ENCODE assay signal across 11 cellular contexts in genomic region chr1:1302006-1302430, GRCh38. TPM values are rescaled to one million over a fixed set of nuclear protein-coding genes. Genes with fewer than 3 reads are reported as not detected.
DNase-seq lines count a peak whose midpoint lies in the region; ATAC-seq, FAIRE-seq and TF ChIP-seq lines count a peak whose summit lies in the region.
"Had no signal": no experiment of that assay in that cellular context is flagged by ENCODE, and none has a peak within 500 bp of the region (broad histone marks: within the 10 kb centered on the region; RNA-seq: fewer than 3 reads in every experiment).

No MANE protein-coding gene starts in this region.

- no peak overlapping the region for H3K4ac ChIP-seq in mesenchymal stem cell (ENCODE audit: low read depth in 1 of 2, low read length in 2 of 2)

- DNase-seq in CD4-positive, alpha-beta T cell = no peak
- DNase-seq in body of pancreas (no peak), mesenchymal stem cell (no peak), small intestine (no peak), anterior cingulate cortex (lab: John Stamatoyannopoulos, UW) (no peak), D341Med (ENCODE audit: low spot score) (no peak), NCI-H69 (lab: John Stamatoyannopoulos, UW) (no peak)
- DNase-seq: effector CD8-positive, alpha-beta T cell; NK-92 treated with Interleukin-12 subunit alpha and Interleukin-12 subunit beta, amount 100 ng/mL, for 24 hours; stimulated activated naive CD8-positive, alpha-beta T cell treated with anti-CD3 and anti-CD28 coated beads, Interleukin-15, amount 100 ng/mL, for 72 hours had no signal

- H2BK15ac ChIP-seq in mesenchymal stem cell (ENCODE audit: low read depth, poor library complexity, severe bottlenecking) = peak overlapping the region; percentile 31

- no peak overlapping the region for H3K4me3 Mint-ChIP-seq in CD4-positive, alpha-beta T cell
- H3K4me3 Mint-ChIP-seq: stimulated activated naive CD8-positive, alpha-beta T cell treated with anti-CD3 and anti-CD28 coated beads, Interleukin-15, amount 100 ng/mL, for 72 hours had no signal

- H3K23ac ChIP-seq in mesenchymal stem cell (ENCODE audit: low read length in 2 of 2) = no peak overlapping the region

- H3K4me1 ChIP-seq in HEK293 (ENCODE audit: control insufficient read depth, insufficient read depth, low read length) (peaks cover 20% of the 10 kb centered on the region), body of pancreas (peaks cover 30% of the 10 kb centered on the region), mesenchymal stem cell (ENCODE audit: control insufficient read depth, insufficient read depth, low read depth, low read length) (peaks cover 48% of the 10 kb centered on the region), small intestine (ENCODE audit: control insufficient read depth in 2 of 2, insufficient read depth in 1 of 2, low read depth in 1 of 2, low read length in 1 of 2) (peaks cover 7 to 13% of the 10 kb centered on the region in 2 donors)

- H3K27me3 ChIP-seq in CD4-positive, alpha-beta T cell (ENCODE audit: control insufficient read depth, insufficient read depth, low read length) = no peaks in the 10 kb centered on the region
- no peaks in the 10 kb centered on the region for H3K27me3 ChIP-seq in body of pancreas
- H3K27me3 ChIP-seq in mesenchymal stem cell (ENCODE audit: control insufficient read depth in 1 of 2, insufficient read depth in 1 of 2, low read length in 2 of 2) = no peaks in the 10 kb centered on the region
- no peaks in the 10 kb centered on the region for H3K27me3 ChIP-seq in small intestine (ENCODE audit: control insufficient read depth in 2 of 2, insufficient read depth in 2 of 2, low read length in 2 of 2)

- no peak for TF ChIP-seq POLR2A in body of pancreas (IDR thresholded peaks at IDR 0.05)

- no peak overlapping the region for H4K91ac ChIP-seq in mesenchymal stem cell (ENCODE audit: low read length)

- no peaks in the 10 kb centered on the region for H3K9me3 ChIP-seq in CD4-positive, alpha-beta T cell (ENCODE audit: control insufficient read depth, low read length)
- H3K9me3 ChIP-seq in HEK293 (ENCODE audit: control insufficient read depth, insufficient read depth, low read depth, low read length) = no peaks in the 10 kb centered on the region
- H3K9me3 ChIP-seq in body of pancreas = no peaks in the 10 kb centered on the region
- H3K9me3 ChIP-seq in mesenchymal stem cell (ENCODE audit: control insufficient read depth, low read length) = no peaks in the 10 kb centered on the region
- no peaks in the 10 kb centered on the region for H3K9me3 ChIP-seq in small intestine (ENCODE audit: control insufficient read depth, low read depth)

- H2BK120ac ChIP-seq in mesenchymal stem cell (ENCODE audit: low read depth, low read length) = no peak overlapping the region

- intact Hi-C loops in CD4-positive, alpha-beta T cell (cut with DNase I, micrococcal nuclease) = loop anchor here (10.0 kb wide), 2 partner anchors 73 to 267 kb away; partner anchors contain the start of gene AURKAIP1 (in 1 of the 2)
- intact Hi-C loops in body of pancreas (cut with DNase I) = no loop called here

- peaks cover 20% of the 10 kb centered on the region for H3K4me1 Mint-ChIP-seq in CD4-positive, alpha-beta T cell (ENCODE audit: low read depth)

- H2AK5ac ChIP-seq in mesenchymal stem cell (ENCODE audit: low read length, severe bottlenecking) = no peak overlapping the region

- H3K4me3 ChIP-seq in HEK293 (ENCODE audit: low read depth, low read length) (no peak overlapping the region), body of pancreas (no peak overlapping the region), mesenchymal stem cell (ENCODE audit: insufficient read depth in 1 of 2, low read depth in 1 of 2, low read length in 2 of 2) (no peak overlapping the region), small intestine (ENCODE audit: low read depth in 1 of 2, low read length in 2 of 2) (no peak overlapping the region)

- no peak overlapping the region for H3K27ac Mint-ChIP-seq in CD4-positive, alpha-beta T cell
- H3K27ac Mint-ChIP-seq: stimulated activated naive CD8-positive, alpha-beta T cell treated with anti-CD3 and anti-CD28 coated beads, Interleukin-15, amount 100 ng/mL, for 72 hours had no signal

- H3K36me3 ChIP-seq in HEK293 (ENCODE audit: control insufficient read depth in 2 of 2, insufficient read depth in 1 of 2, low read length in 2 of 2) (peaks cover 0 to 12% of the 10 kb centered on the region in 2 experiments; a peak in 2 of 3 replicates), body of pancreas (replicated peaks in 1 of 2; ENCODE audit: insufficient read depth in 1 of 2, low read depth in 2 of 2) (no peaks in the 10 kb centered on the region), mesenchymal stem cell (ENCODE audit: control insufficient read depth in 1 of 2, insufficient read depth in 2 of 2, low read depth in 1 of 2, low read length in 2 of 2) (peaks cover 0 to 59% of the 10 kb centered on the region in 2 experiments), small intestine (ENCODE audit: control insufficient read depth in 2 of 2, insufficient read depth in 2 of 2, low read length in 2 of 2) (no peaks in the 10 kb centered on the region)

- H2BK12ac ChIP-seq in mesenchymal stem cell (ENCODE audit: low read length in 2 of 2) = no peak overlapping the region

- H3K79me1 ChIP-seq in mesenchymal stem cell (replicated peaks; ENCODE audit: low read length, poor library complexity, severe bottlenecking) = peaks cover 21% of the 10 kb centered on the region

- no peak overlapping the region for H3K14ac ChIP-seq in mesenchymal stem cell (ENCODE audit: low read length in 2 of 2)

- H2BK5ac ChIP-seq in mesenchymal stem cell (ENCODE audit: low read depth, low read length, poor library complexity, severe bottlenecking) = no peak overlapping the region

- H3K18ac ChIP-seq in mesenchymal stem cell (ENCODE audit: low read depth in 1 of 2, low read length in 2 of 2) = no peak overlapping the region

- WGBS in body of pancreas, 2 donors = 88% methylated on average over 9 of the region's 9 CpGs; no CpG with 5 or more reads in 1 of the 2 donors
- 90% methylated on average over 9 of the region's 9 CpGs for WGBS in mesenchymal stem cell
- WGBS in small intestine, 3 donors = 90 to 92% (median 92%) methylated on average over 8 to 9 of the region's 9 CpGs

- H3K9me3 Mint-ChIP-seq in CD4-positive, alpha-beta T cell = no peaks in the 10 kb centered on the region
- H3K9me3 Mint-ChIP-seq: stimulated activated naive CD8-positive, alpha-beta T cell treated with anti-CD3 and anti-CD28 coated beads, Interleukin-15, amount 100 ng/mL, for 72 hours had no signal

- peak; percentile 23 for TF ChIP-seq CTCF in CD4-positive, alpha-beta T cell (IDR thresholded peaks at IDR 0.05)
- TF ChIP-seq CTCF in HEK293 (tag by site-specific recombination; IDR thresholded peaks at IDR 0.05) (peak; percentile 56; the same call in 1 of the 2 replicates), body of pancreas (IDR thresholded peaks at IDR 0.05) (peak in 6 of 7 experiments; percentile 15 to 29 (median 18))

- no peak for ATAC-seq in CD4-positive, alpha-beta T cell (ENCODE audit: poor library complexity)
- no peak for ATAC-seq in body of pancreas
- ATAC-seq: stimulated activated naive CD8-positive, alpha-beta T cell treated with anti-CD3 and anti-CD28 coated beads, Interleukin-15, amount 100 ng/mL, for 72 hours had no signal

- FAIRE-seq in small intestine (lab: Jason Lieb, UNC) = no peak

- no peak overlapping the region for H2AFZ ChIP-seq in mesenchymal stem cell (ENCODE audit: low read depth, low read length)

- CTCF ChIA-PET in CD4-positive, alpha-beta T cell (lab: Charles Lee) = no interaction called here
- CTCF ChIA-PET in HEK293 (lab: Yijun Ruan, JAX) = interaction anchor here (0.7 to 1.9 kb wide), 2 partner anchors 11 to 21 kb away, joined by 3 to 16 read pairs; no protein-coding TSS in a partner anchor

- no peak overlapping the region for H3K27ac ChIP-seq in CD4-positive, alpha-beta T cell (ENCODE audit: low read depth, low read length)
- H3K27ac ChIP-seq in HEK293 (ENCODE audit: extremely low read depth, low read depth, low read length) (no peak overlapping the region), body of pancreas (no peak overlapping the region), mesenchymal stem cell (ENCODE audit: low read length, poor library complexity, severe bottlenecking) (no peak overlapping the region), small intestine (ENCODE audit: low read depth in 1 of 2, low read length in 1 of 2) (no peak overlapping the region)

- H4K8ac ChIP-seq in mesenchymal stem cell (ENCODE audit: low read length) = no peak overlapping the region

- POLR2A ChIA-PET in CD4-positive, alpha-beta T cell (lab: Charles Lee) = no interaction called here
- POLR2A ChIA-PET in HEK293 (lab: Yijun Ruan, JAX) = no interaction called here

- H3K9ac ChIP-seq in mesenchymal stem cell (ENCODE audit: low read length) = no peak overlapping the region

- H3K4me2 ChIP-seq in mesenchymal stem cell (ENCODE audit: low read length, poor library complexity, severe bottlenecking) = no peak overlapping the region

- H3K27me3 Mint-ChIP-seq in CD4-positive, alpha-beta T cell = no peaks in the 10 kb centered on the region
- H3K27me3 Mint-ChIP-seq: stimulated activated naive CD8-positive, alpha-beta T cell treated with anti-CD3 and anti-CD28 coated beads, Interleukin-15, amount 100 ng/mL, for 72 hours had no signal

- H3K36me3 Mint-ChIP-seq in CD4-positive, alpha-beta T cell (ENCODE audit: low read depth) = peaks cover 6% of the 10 kb centered on the region

TF ChIP-seq in HEK293, 187 proteins besides CTCF, POLR2A, EP300 and RAD21 (continues in another document):
- no peak for TF ChIP-seq ZNF626 (tag by site-specific recombination; IDR thresholded peaks at IDR 0.05)

RNA-seq across cellular contexts. Expression of gene ACAP3, which starts 5.7 kb away (rescaled TPM):
- 10 to 100 TPM; 45.3 to 46.4 TPM for total RNA-seq in CD4-positive, alpha-beta T cell
- total RNA-seq in body of pancreas = 10 to 100 TPM; 37.9 to 53.7 TPM
- 28.9 TPM for polyA plus RNA-seq in mesenchymal stem cell (2013, experiment 1 of 2)
- polyA plus RNA-seq in mesenchymal stem cell (2013, experiment 2 of 2) = 27.2 TPM
- 10 to 100 TPM; 28.6 to 71.1 (median 50.0) TPM for polyA plus RNA-seq in small intestine

RNA-seq across cellular contexts. Expression of gene PUSL1, which starts 6.4 kb away (rescaled TPM):
- 10 to 100 TPM; 18.1 to 19.2 TPM for total RNA-seq in CD4-positive, alpha-beta T cell
- 10 to 100 TPM; 20.2 to 20.8 TPM for total RNA-seq in body of pancreas
- 17.7 TPM for polyA plus RNA-seq in mesenchymal stem cell (2013, experiment 1 of 2)
- polyA plus RNA-seq in mesenchymal stem cell (2013, experiment 2 of 2) = 18.3 TPM
- polyA plus RNA-seq in small intestine = 10 to 100 TPM; 16.8 to 22.7 (median 20.0) TPM

RNA-seq across cellular contexts. Expression of gene SCNN1D, which starts 21.8 kb away (rescaled TPM):
- total RNA-seq in CD4-positive, alpha-beta T cell = 10 to 100 TPM; 12.0 to 13.3 TPM
- 1 to 10 TPM; 4.0 to 4.2 TPM for total RNA-seq in body of pancreas
- polyA plus RNA-seq in mesenchymal stem cell (2013, experiment 1 of 2) = 1.1 TPM
- polyA plus RNA-seq in mesenchymal stem cell (2013, experiment 2 of 2) = 1.9 TPM
- 10 to 100 TPM in 2 of 3 donors, 1 to 10 TPM in 1; 6.5 to 37.1 (median 27.8) TPM for polyA plus RNA-seq in small intestine

RNA-seq across cellular contexts. Expression of gene INTS11, which starts 22.4 kb away (rescaled TPM):
- 100 to 1,000 TPM; 130 to 137 TPM for total RNA-seq in CD4-positive, alpha-beta T cell
- total RNA-seq in body of pancreas = 100 to 1,000 TPM in 1 of 2 donors, 10 to 100 TPM in 1; 89.0 to 189 TPM
- polyA plus RNA-seq in mesenchymal stem cell (2013, experiment 1 of 2) = 57.1 TPM
- polyA plus RNA-seq in mesenchymal stem cell (2013, experiment 2 of 2) = 55.5 TPM
- polyA plus RNA-seq in small intestine = 100 to 1,000 TPM in 2 of 3 donors, 10 to 100 TPM in 1; 94.9 to 331 (median 245) TPM

RNA-seq across cellular contexts. Expression of gene CPTP, which starts 22.6 kb away (rescaled TPM):
- 10 to 100 TPM; 11.6 to 12.9 TPM for total RNA-seq in CD4-positive, alpha-beta T cell
- 10 to 100 TPM; 15.6 to 33.0 TPM for total RNA-seq in body of pancreas
- 17.8 TPM for polyA plus RNA-seq in mesenchymal stem cell (2013, experiment 1 of 2)
- 17.7 TPM for polyA plus RNA-seq in mesenchymal stem cell (2013, experiment 2 of 2)
- polyA plus RNA-seq in small intestine = 10 to 100 TPM; 26.1 to 71.3 (median 64.0) TPM
